ENCODE assay signal across 7 cellular contexts in the genomic region with DNA sequence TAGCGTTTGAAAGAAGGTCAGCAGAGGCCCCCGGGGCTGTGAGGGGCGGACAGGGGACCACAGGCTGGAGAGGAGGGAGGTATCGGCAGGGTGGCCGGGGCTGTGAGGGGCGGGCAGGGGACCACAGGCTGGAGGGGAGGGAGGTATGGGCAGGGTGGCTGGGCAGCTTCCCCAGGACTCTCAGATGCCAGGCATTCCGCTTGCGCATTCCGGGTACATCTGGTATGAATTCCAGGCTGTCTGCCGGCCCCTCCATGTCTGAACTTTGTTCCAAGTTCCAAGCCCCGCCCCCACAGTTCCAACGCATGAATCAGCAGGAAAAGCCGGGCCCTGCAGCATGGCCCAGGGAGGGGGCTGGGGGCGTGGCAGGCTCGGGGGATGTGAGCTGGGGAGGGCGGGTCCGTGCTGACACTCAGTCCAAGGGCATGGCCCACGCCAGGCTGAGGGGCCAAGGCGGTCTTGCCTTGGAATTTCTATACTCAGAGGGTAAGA. TPM values are rescaled to one million over a fixed set of nuclear protein-coding genes. Genes with fewer than 3 reads are reported as not detected.
DNase-seq lines count a peak whose midpoint lies in the region; ATAC-seq and TF ChIP-seq lines count a peak whose summit lies in the region.

No MANE protein-coding gene starts in this region.

- intact Hi-C loops in adrenal gland (cut with DNase I) = loop anchor here in 1 of 2 donors (5.0 kb wide), 1 partner anchor 37 kb away; no protein-coding TSS in a partner anchor

- DNase-seq in NCI-H2171 treated with DMSO at 0.1 percent for 48 hours (lab: John Stamatoyannopoulos, UW) (peak; percentile 77), adrenal gland (peak; percentile 97 to 99 (median 99)), cardiac muscle cell (ENCODE audit: low read depth in 1 of 2, low spot score in 1 of 2) (peak; percentile 97 to 99), non-pigmented ciliary epithelial cell (ENCODE audit: low read depth) (peak; percentile 89), NCI-H2107 (lab: John Stamatoyannopoulos, UW) (no peak)

- 0 to 5% (median 2%) methylated on average over 3 to 19 of the region's 19 CpGs for WGBS in adrenal gland, 4 donors

- H3K9me3 ChIP-seq in ES-I3 (ENCODE audit: control insufficient read depth, insufficient read depth, low read length) (no peaks in the 10 kb centered on the region), adrenal gland (replicated peaks in 1 of 3) (no peaks in the 10 kb centered on the region), cardiac muscle cell (ENCODE audit: low read depth) (no peaks in the 10 kb centered on the region)

- H3K27me3 ChIP-seq in adrenal gland = no peaks in the 10 kb centered on the region
- no peaks in the 10 kb centered on the region for H3K27me3 ChIP-seq in cardiac muscle cell

- peak overlapping the region in 3 of 4 donors; percentile 5 to 100 (median 100) for H3K4me3 ChIP-seq in adrenal gland
- peak overlapping the region; percentile 93 for H3K4me3 ChIP-seq in cardiac muscle cell

- peak overlapping the region; percentile 44 for H3K9ac ChIP-seq in ES-I3 (ENCODE audit: low read depth, low read length)

- H3K27ac ChIP-seq in adrenal gland (peak overlapping the region; percentile 95 to 100 (median 100)), cardiac muscle cell (peak overlapping the region; percentile 97)

- ATAC-seq in GM19455 (IDR thresholded peaks at IDR 0.05; ENCODE audit: unreplicated experiment) = no peak

- peak; percentile 28 to 64 for TF ChIP-seq POLR2A in adrenal gland (IDR thresholded peaks at IDR 0.05)

- H3K4me1 ChIP-seq in ES-I3 (ENCODE audit: insufficient read depth, low read length) (peaks cover 14% of the 10 kb centered on the region), adrenal gland (replicated peaks in 1 of 2) (peaks cover 26 to 47% of the 10 kb centered on the region in 2 donors), cardiac muscle cell (ENCODE audit: low read depth) (peaks cover 10% of the 10 kb centered on the region)

- no peaks in the 10 kb centered on the region for H3K36me3 ChIP-seq in ES-I3 (ENCODE audit: insufficient read depth, low read length)
- H3K36me3 ChIP-seq in adrenal gland (replicated peaks in 1 of 2) = peaks cover 0 to 27% of the 10 kb centered on the region in 2 donors
- no peaks in the 10 kb centered on the region for H3K36me3 ChIP-seq in cardiac muscle cell

- no peak for TF ChIP-seq CTCF in adrenal gland (IDR thresholded peaks at IDR 0.05)
- no peak for TF ChIP-seq CTCF in cardiac muscle cell (IDR thresholded peaks at IDR 0.05; ENCODE audit: low read depth, low read length)

RNA-seq across cellular contexts. Expression of a gene that starts 4.4 kb away (rescaled TPM):
- total RNA-seq in adrenal gland = 10 to 100 TPM in 5 of 8 donors, 1 to 10 TPM in 3; 6.8 to 48.7 (median 11.4) TPM
- polyA plus RNA-seq in adrenal gland = 10 to 100 TPM in 1 of 3 donors, 1 to 10 TPM in 2; 4.3 to 58.8 (median 7.2) TPM
- total RNA-seq in cardiac muscle cell = 2.1 and 3.1 TPM in 2 replicates
- polyA plus RNA-seq in cardiac muscle cell = 0.89 and 1.4 TPM in 2 replicates

RNA-seq across cellular contexts. Expression of a gene that starts 10.0 kb away (rescaled TPM):
- total RNA-seq in adrenal gland (10 to 100 TPM; 28.0 to 88.8 (median 44.6) TPM), cardiac muscle cell (14.2 and 23.1 TPM in 2 replicates)
- polyA plus RNA-seq in adrenal gland (10 to 100 TPM in 2 of 3 donors, 1 to 10 TPM in 1; 4.9 to 52.3 (median 20.2) TPM), cardiac muscle cell (7.4 and 9.5 TPM in 2 replicates)

RNA-seq across cellular contexts. Expression of a gene that starts 28.1 kb away (rescaled TPM):
- total RNA-seq in adrenal gland (1 to 10 TPM; 1.3 to 3.7 (median 2.4) TPM), cardiac muscle cell (2.2 TPM in 1 of 2 replicates, not detected in the other)
- polyA plus RNA-seq in adrenal gland (1 to 10 TPM in 2 of 3 donors, under 1 TPM in 1; 0.59 to 6.4 (median 5.2) TPM), cardiac muscle cell (not detected in 2 replicates)

RNA-seq across cellular contexts. Expression of a gene that starts 29.9 kb away (rescaled TPM):
- total RNA-seq in adrenal gland (100 to 1,000 TPM; 179 to 748 (median 254) TPM), cardiac muscle cell (118 and 137 TPM in 2 replicates)
- polyA plus RNA-seq in adrenal gland (100 to 1,000 TPM; 107 to 439 (median 155) TPM), cardiac muscle cell (170 and 182 TPM in 2 replicates)

RNA-seq across cellular contexts. Expression of a gene that starts 47.3 kb away (rescaled TPM):
- total RNA-seq in adrenal gland (100 to 1,000 TPM in 5 of 8 donors, 10 to 100 TPM in 3; 72.8 to 290 (median 120) TPM), cardiac muscle cell (102 and 134 TPM in 2 replicates)
- polyA plus RNA-seq in adrenal gland (100 to 1,000 TPM in 2 of 3 donors, 10 to 100 TPM in 1; 70.4 to 310 (median 121) TPM), cardiac muscle cell (73.1 and 109 TPM in 2 replicates)
